8 cellular contexts compared by ENCODE assay signal in genomic region chr6:112253842-112254816, GRCh38. TPM values are rescaled to one million over a fixed set of nuclear protein-coding genes. Genes with fewer than 3 reads are reported as not detected.
DNase-seq lines count a peak whose midpoint lies in the region; ATAC-seq and TF ChIP-seq lines count a peak whose summit lies in the region.

LAMA4 (minus strand) TSS chr6:112254567; CDS start chr6:112254150, 417 bp downstream.

- POLR2A ChIA-PET in activated CD8-positive, alpha-beta T cell treated with anti-CD3 and anti-CD28 coated beads, Interleukin-2, amount 10 ng/mL, durations not matched to agents 7 days and 5 days (lab: Charles Lee) = interaction anchor here (1.4 kb wide), 1 partner anchor 18 kb away, joined by 5 read pairs; no protein-coding TSS in a partner anchor

- H3K4me1 ChIP-seq in mucosa of rectum (ENCODE audit: control insufficient read depth in 2 of 2, insufficient read depth in 2 of 2, low read length in 2 of 2) = peaks cover 0 to 3% of the 10 kb centered on the region in 2 donors

- peaks cover 59% of the 10 kb centered on the region for H3K27me3 Mint-ChIP-seq in activated CD8-positive, alpha-beta T cell treated with anti-CD3 and anti-CD28 coated beads, Interleukin-2, amount 10 ng/mL, durations not matched to agents 7 days and 5 days (ENCODE audit: low read depth)
- H3K27me3 Mint-ChIP-seq in type B pancreatic cell = peaks cover 41% of the 10 kb centered on the region

- ATAC-seq in activated CD8-positive, alpha-beta T cell treated with anti-CD3 and anti-CD28 coated beads, Interleukin-2, amount 10 ng/mL, durations not matched to agents 7 days and 5 days = peak; percentile 74
- ATAC-seq in HG03378 (IDR thresholded peaks at IDR 0.05; ENCODE audit: unreplicated experiment) = no peak

- no peak within 1 kb of the TSS for H3K27ac Mint-ChIP-seq in activated CD8-positive, alpha-beta T cell treated with anti-CD3 and anti-CD28 coated beads, Interleukin-2, amount 10 ng/mL, durations not matched to agents 7 days and 5 days
- peak within 1 kb of the TSS; percentile 52 for H3K27ac Mint-ChIP-seq in type B pancreatic cell

- peaks cover 12% of the 10 kb centered on the region for H3K4me1 Mint-ChIP-seq in activated CD8-positive, alpha-beta T cell treated with anti-CD3 and anti-CD28 coated beads, Interleukin-2, amount 10 ng/mL, durations not matched to agents 7 days and 5 days (ENCODE audit: low read depth)
- H3K4me1 Mint-ChIP-seq in type B pancreatic cell (ENCODE audit: unreplicated experiment) = peaks cover 22% of the 10 kb centered on the region

- TF ChIP-seq CTCF in type B pancreatic cell (conservative IDR thresholded peaks at IDR 0.05) = no peak

- H3K36me3 Mint-ChIP-seq in activated CD8-positive, alpha-beta T cell treated with anti-CD3 and anti-CD28 coated beads, Interleukin-2, amount 10 ng/mL, durations not matched to agents 7 days and 5 days (ENCODE audit: low read depth) = no peaks in the 10 kb centered on the region
- peaks cover 11% of the 10 kb centered on the region for H3K36me3 Mint-ChIP-seq in type B pancreatic cell

- H3K9me3 Mint-ChIP-seq in activated CD8-positive, alpha-beta T cell treated with anti-CD3 and anti-CD28 coated beads, Interleukin-2, amount 10 ng/mL, durations not matched to agents 7 days and 5 days (ENCODE audit: insufficient read depth) = no peaks in the 10 kb centered on the region
- H3K9me3 Mint-ChIP-seq in type B pancreatic cell = no peaks in the 10 kb centered on the region

- peak within 1 kb of the TSS; percentile 67 to 70 for H3K9ac ChIP-seq in mucosa of rectum (ENCODE audit: low read depth in 1 of 2, low read length in 2 of 2)

- H3K4me3 Mint-ChIP-seq in activated CD8-positive, alpha-beta T cell treated with anti-CD3 and anti-CD28 coated beads, Interleukin-2, amount 10 ng/mL, durations not matched to agents 7 days and 5 days = peak within 1 kb of the TSS; percentile 64
- H3K4me3 Mint-ChIP-seq in type B pancreatic cell = peak within 1 kb of the TSS; percentile 93

- H3K27ac ChIP-seq in mucosa of rectum (ENCODE audit: low read depth in 2 of 2, low read length in 2 of 2) = peak within 1 kb of the TSS; percentile 67 to 80

- no peaks in the 10 kb centered on the region for H3K9me3 ChIP-seq in mucosa of rectum (ENCODE audit: control insufficient read depth in 2 of 2, low read length in 2 of 2)

- H3K4me3 ChIP-seq in mucosa of rectum (ENCODE audit: low read length in 2 of 2) = peak within 1 kb of the TSS; percentile 71 to 74

- H3K27me3 ChIP-seq in mucosa of rectum (ENCODE audit: control insufficient read depth in 2 of 2, insufficient read depth in 2 of 2, low read length in 2 of 2) = peaks cover 0 to 5% of the 10 kb centered on the region in 2 donors

- CTCF ChIA-PET in activated CD8-positive, alpha-beta T cell treated with anti-CD3 and anti-CD28 coated beads, Interleukin-2, amount 10 ng/mL, durations not matched to agents 7 days and 5 days (lab: Charles Lee) = interaction anchor here (1.0 kb wide), 1 partner anchor 9 kb away, joined by 5 read pairs; no protein-coding TSS in a partner anchor

- peak; percentile 21 for DNase-seq in DMS114 treated with DMSO at 0.1 percent for 48 hours (lab: John Stamatoyannopoulos, UW; ENCODE audit: unreplicated experiment)
- peak; percentile 24 for DNase-seq in HuH-7.5 (ENCODE audit: low spot score)
- peak; percentile 25 for DNase-seq in activated CD8-positive, alpha-beta T cell treated with anti-CD3 and anti-CD28 coated beads, Interleukin-2, amount 10 ng/mL, durations not matched to agents 7 days and 5 days
- DNase-seq in fibroblast of gingiva (ENCODE audit: low read depth) = peak; percentile 74
- DNase-seq in type B pancreatic cell (ENCODE audit: extremely low spot score, unreplicated experiment) = peak; percentile 76
- DNase-seq in middle frontal gyrus (ENCODE audit: extremely low spot score, low spot score) = no peak

- H3K36me3 ChIP-seq in mucosa of rectum (ENCODE audit: control insufficient read depth in 2 of 2, insufficient read depth in 2 of 2, low read length in 2 of 2) = no peaks in the 10 kb centered on the region

RNA-seq across cellular contexts. Expression of gene LAMA4, which starts in this region (rescaled TPM):
- total RNA-seq in activated CD8-positive, alpha-beta T cell treated with anti-CD3 and anti-CD28 coated beads, Interleukin-2, amount 10 ng/mL, durations not matched to agents 7 days and 5 days = not detected
- total RNA-seq in type B pancreatic cell (ENCODE audit: low replicate concordance) = 3.8 and 44.8 TPM in 2 replicates

Comparison
In these comparisons a context has a peak if more than half of its experiments do, and no peak if none do; other contexts are left out.
1. Peak in DNase-seq and ATAC-seq in activated CD8-positive, alpha-beta T cell treated with anti-CD3 and anti-CD28 coated beads, Interleukin-2, amount 10 ng/mL, durations not matched to agents 7 days and 5 days; RNA of the gene not detected or under 1 TPM.